9 cellular contexts compared by ENCODE assay signal in genomic region chr7:116955801-116956514, GRCh38. TPM values are rescaled to one million over a fixed set of nuclear protein-coding genes. Genes with fewer than 3 reads are reported as not detected.
DNase-seq lines count a peak whose midpoint lies in the region; ATAC-seq and TF ChIP-seq lines count a peak whose summit lies in the region.
"Had no signal": no experiment of that assay in that cellular context is flagged by ENCODE, and none has a peak within 500 bp of the region (broad histone marks: within the 10 kb centered on the region; RNA-seq: fewer than 3 reads in every experiment).

No MANE protein-coding gene starts in this region.

- no peaks in the 10 kb centered on the region for H3K27me3 Mint-ChIP-seq in activated CD4-positive, alpha-beta memory T cell treated with anti-CD3 and anti-CD28 coated beads, Interleukin-2, amount 10 ng/mL, durations not matched to agents 7 days and 5 days
- H3K27me3 Mint-ChIP-seq in mesothelial cell of epicardium (ENCODE audit: low read depth), result no peaks in the 10 kb centered on the region

- no peak for TF ChIP-seq CTCF in mesothelial cell of epicardium (IDR thresholded peaks at IDR 0.05; ENCODE audit: unreplicated experiment)

- CTCF ChIA-PET in activated CD4-positive, alpha-beta memory T cell treated with anti-CD3 and anti-CD28 coated beads, Interleukin-2, amount 10 ng/mL, durations not matched to agents 7 days and 5 days (lab: Charles Lee), result interaction anchor here (0.6 to 1.6 kb wide), 5 partner anchors 25 to 174 kb away, joined by 3 to 4 read pairs (median 3); no protein-coding TSS in a partner anchor

- no peak overlapping the region for H3K4me3 Mint-ChIP-seq in activated CD4-positive, alpha-beta memory T cell treated with anti-CD3 and anti-CD28 coated beads, Interleukin-2, amount 10 ng/mL, durations not matched to agents 7 days and 5 days
- peak overlapping the region; percentile 98 for H3K4me3 Mint-ChIP-seq in mesothelial cell of epicardium

- H3K27ac Mint-ChIP-seq in activated naive CD4-positive, alpha-beta T cell treated with anti-CD3 and anti-CD28 coated beads, Interleukin-2, amount 50 U/mL, for 72 hours, result no peak overlapping the region
- H3K27ac Mint-ChIP-seq in activated CD4-positive, alpha-beta memory T cell treated with anti-CD3 and anti-CD28 coated beads, Interleukin-2, amount 10 ng/mL, durations not matched to agents 7 days and 5 days, result peak overlapping the region; percentile 7
- H3K27ac Mint-ChIP-seq in mesothelial cell of epicardium, result peak overlapping the region; percentile 100

- DNase-seq in activated naive CD4-positive, alpha-beta T cell treated with anti-CD3 and anti-CD28 coated beads, Interleukin-2, amount 50 U/mL, for 72 hours (ENCODE audit: low spot score in 2 of 2), result no peak
- no peak for DNase-seq in activated naive CD4-positive, alpha-beta T cell treated with Interleukin-2 at 50 U/mL for 16 hours
- no peak for DNase-seq in activated CD4-positive, alpha-beta memory T cell treated with anti-CD3 and anti-CD28 coated beads, Interleukin-2, amount 10 ng/mL, durations not matched to agents 7 days and 5 days
- DNase-seq in mesothelial cell of epicardium (ENCODE audit: low spot score in 2 of 2, unreplicated experiment in 2 of 2), result no peak
- DNase-seq in NCI-H146 treated with DMSO at 0.1 percent for 48 hours (lab: John Stamatoyannopoulos, UW; ENCODE audit: unreplicated experiment), result no peak
- no peak for DNase-seq in NCI-H187 treated with DMSO at 0.1 percent for 48 hours (lab: John Stamatoyannopoulos, UW)
- DNase-seq in H4 (ENCODE audit: low spot score), result no peak
- DNase-seq: DND-41 had no signal

- H3K9me3 Mint-ChIP-seq in activated naive CD4-positive, alpha-beta T cell treated with anti-CD3 and anti-CD28 coated beads, Interleukin-2, amount 50 U/mL, for 72 hours, result no peaks in the 10 kb centered on the region
- no peaks in the 10 kb centered on the region for H3K9me3 Mint-ChIP-seq in activated CD4-positive, alpha-beta memory T cell treated with anti-CD3 and anti-CD28 coated beads, Interleukin-2, amount 10 ng/mL, durations not matched to agents 7 days and 5 days
- no peaks in the 10 kb centered on the region for H3K9me3 Mint-ChIP-seq in mesothelial cell of epicardium

- no peaks in the 10 kb centered on the region for H3K36me3 Mint-ChIP-seq in activated naive CD4-positive, alpha-beta T cell treated with anti-CD3 and anti-CD28 coated beads, Interleukin-2, amount 50 U/mL, for 72 hours
- peaks cover 5% of the 10 kb centered on the region for H3K36me3 Mint-ChIP-seq in activated CD4-positive, alpha-beta memory T cell treated with anti-CD3 and anti-CD28 coated beads, Interleukin-2, amount 10 ng/mL, durations not matched to agents 7 days and 5 days (ENCODE audit: low read depth)
- peaks cover 2% of the 10 kb centered on the region for H3K36me3 Mint-ChIP-seq in mesothelial cell of epicardium

- H3K4me1 Mint-ChIP-seq in activated CD4-positive, alpha-beta memory T cell treated with anti-CD3 and anti-CD28 coated beads, Interleukin-2, amount 10 ng/mL, durations not matched to agents 7 days and 5 days, result peaks cover 31% of the 10 kb centered on the region
- peaks cover 43% of the 10 kb centered on the region for H3K4me1 Mint-ChIP-seq in mesothelial cell of epicardium

- POLR2A ChIA-PET in activated CD4-positive, alpha-beta memory T cell treated with anti-CD3 and anti-CD28 coated beads, Interleukin-2, amount 10 ng/mL, durations not matched to agents 7 days and 5 days (lab: Charles Lee), result no interaction called here

- ATAC-seq in activated naive CD4-positive, alpha-beta T cell treated with anti-CD3 and anti-CD28 coated beads, Interleukin-2, amount 50 U/mL, for 72 hours, result peak; percentile 50 to 70
- peak; percentile 65 for ATAC-seq in HG03025 (IDR thresholded peaks at IDR 0.05; ENCODE audit: low FRiP score, unreplicated experiment)

RNA-seq across cellular contexts. Expression of gene ST7, which starts 2.7 kb away (rescaled TPM):
- 1 to 10 TPM; 4.0 to 5.8 TPM for total RNA-seq in activated naive CD4-positive, alpha-beta T cell treated with anti-CD3 and anti-CD28 coated beads, Interleukin-2, amount 50 U/mL, for 72 hours
- 1 to 10 TPM; 6.7 to 7.4 TPM for total RNA-seq in activated CD4-positive, alpha-beta memory T cell treated with anti-CD3 and anti-CD28 coated beads, Interleukin-2, amount 10 ng/mL, durations not matched to agents 7 days and 5 days
- 40.5 to 44.1 TPM (median 43.8 TPM) in 3 replicates for total RNA-seq in mesothelial cell of epicardium
- 23.0 and 27.6 TPM in 2 replicates for total RNA-seq in H4 (2014; rRNA removed; shearing (Covaris generic))

Comparison
In these comparisons a context has a peak if more than half of its experiments do, and no peak if none do; other contexts are left out.
1. H3K27ac Mint-ChIP-seq: peak in activated CD4-positive, alpha-beta memory T cell treated with anti-CD3 and anti-CD28 coated beads, Interleukin-2, amount 10 ng/mL, durations not matched to agents 7 days and 5 days (single experiment) and mesothelial cell of epicardium (single experiment); none in activated naive CD4-positive, alpha-beta T cell treated with anti-CD3 and anti-CD28 coated beads, Interleukin-2, amount 50 U/mL, for 72 hours (0 of 2).